In genomic region chr2:39107724-39108273, GRCh38 we compare ENCODE assay signal across 13 cellular contexts. TPM values are rescaled to one million over a fixed set of nuclear protein-coding genes. Genes with fewer than 3 reads are reported as not detected.
DNase-seq lines count a peak whose midpoint lies in the region; FAIRE-seq and TF ChIP-seq lines count a peak whose summit lies in the region.
"Had no signal": no experiment of that assay in that cellular context is flagged by ENCODE, and none has a peak within 500 bp of the region (broad histone marks: within the 10 kb centered on the region; RNA-seq: fewer than 3 reads in every experiment).

No MANE protein-coding gene starts in this region.

- DNase-seq in activated naive CD8-positive, alpha-beta T cell treated with anti-CD3 and anti-CD28 coated beads for 36 hours: no peak
- DNase-seq in NCI-H510A (lab: John Stamatoyannopoulos, UW): peak; percentile 8
- no peak for DNase-seq in bronchial epithelial cell (ENCODE audit: low read depth)
- no peak for DNase-seq in type B pancreatic cell (ENCODE audit: extremely low spot score, unreplicated experiment)
- DNase-seq in COLO829 (ENCODE audit: low spot score): no peak
- DNase-seq in cerebellar nuclear complex (lab: John Stamatoyannopoulos, UW): no peak
- no peak for DNase-seq in activated effector memory CD4-positive, alpha-beta T cell treated with anti-CD3 and anti-CD28 coated beads, Interleukin-2, amount 50 U/mL, for 16 hours
- DNase-seq: brain microvascular endothelial cell, HFFc6, T-helper 9 cell had no signal

- no peak overlapping the region for H3K4me3 ChIP-seq in bronchial epithelial cell (ENCODE audit: low read depth, low read length)
- H3K4me3 ChIP-seq: right atrium auricular region, tibial nerve had no signal

- no peaks in the 10 kb centered on the region for H3K27me3 ChIP-seq in bronchial epithelial cell (ENCODE audit: control insufficient read depth, insufficient read depth, low read length)
- H3K27me3 ChIP-seq: brain microvascular endothelial cell, right atrium auricular region, tibial nerve had no signal

- TF ChIP-seq CTCF in bronchial epithelial cell (IDR thresholded peaks at IDR 0.05; ENCODE audit: insufficient read depth, low read length, severe bottlenecking): no peak
- TF ChIP-seq CTCF in type B pancreatic cell (conservative IDR thresholded peaks at IDR 0.05): no peak

- peak overlapping the region; percentile 7 for H3K27ac Mint-ChIP-seq in activated naive CD8-positive, alpha-beta T cell
- H3K27ac Mint-ChIP-seq in activated naive CD8-positive, alpha-beta T cell treated with anti-CD3 and anti-CD28 coated beads for 36 hours: no peak overlapping the region
- H3K27ac Mint-ChIP-seq in type B pancreatic cell: peak overlapping the region; percentile 39

- peak; percentile 7 for FAIRE-seq in bronchial epithelial cell (lab: Jason Lieb, UNC)

- H3K36me3 ChIP-seq in bronchial epithelial cell (ENCODE audit: control insufficient read depth, insufficient read depth, low read length): no peaks in the 10 kb centered on the region
- H3K36me3 ChIP-seq: right atrium auricular region had no signal

- no peaks in the 10 kb centered on the region for H3K9me3 Mint-ChIP-seq in activated naive CD8-positive, alpha-beta T cell (ENCODE audit: low read depth)
- no peaks in the 10 kb centered on the region for H3K9me3 Mint-ChIP-seq in activated naive CD8-positive, alpha-beta T cell treated with anti-CD3 and anti-CD28 coated beads for 36 hours
- no peaks in the 10 kb centered on the region for H3K9me3 Mint-ChIP-seq in type B pancreatic cell
- H3K9me3 Mint-ChIP-seq: HFFc6 had no signal

- H3K36me3 Mint-ChIP-seq in activated naive CD8-positive, alpha-beta T cell: peaks cover 14% of the 10 kb centered on the region
- peaks cover 27% of the 10 kb centered on the region for H3K36me3 Mint-ChIP-seq in activated naive CD8-positive, alpha-beta T cell treated with anti-CD3 and anti-CD28 coated beads for 36 hours
- peaks cover 8% of the 10 kb centered on the region for H3K36me3 Mint-ChIP-seq in type B pancreatic cell

- H3K4me3 Mint-ChIP-seq in activated naive CD8-positive, alpha-beta T cell: no peak overlapping the region
- no peak overlapping the region for H3K4me3 Mint-ChIP-seq in activated naive CD8-positive, alpha-beta T cell treated with anti-CD3 and anti-CD28 coated beads for 36 hours
- peak overlapping the region; percentile 3 for H3K4me3 Mint-ChIP-seq in type B pancreatic cell
- H3K4me3 Mint-ChIP-seq: HFFc6 had no signal

- H3K27me3 Mint-ChIP-seq in activated naive CD8-positive, alpha-beta T cell: no peaks in the 10 kb centered on the region
- no peaks in the 10 kb centered on the region for H3K27me3 Mint-ChIP-seq in activated naive CD8-positive, alpha-beta T cell treated with anti-CD3 and anti-CD28 coated beads for 36 hours
- H3K27me3 Mint-ChIP-seq in type B pancreatic cell: no peaks in the 10 kb centered on the region

- peaks cover 64% of the 10 kb centered on the region for H3K4me1 Mint-ChIP-seq in activated naive CD8-positive, alpha-beta T cell (ENCODE audit: low read depth)
- H3K4me1 Mint-ChIP-seq in activated naive CD8-positive, alpha-beta T cell treated with anti-CD3 and anti-CD28 coated beads for 36 hours: peaks cover 44% of the 10 kb centered on the region
- peaks cover 20% of the 10 kb centered on the region for H3K4me1 Mint-ChIP-seq in type B pancreatic cell (ENCODE audit: unreplicated experiment)

RNA-seq across cellular contexts. Expression of gene SOS1, which starts 13.1 kb away (rescaled TPM):
- total RNA-seq in activated naive CD8-positive, alpha-beta T cell treated with anti-CD3 and anti-CD28 coated beads for 36 hours: 10 to 100 TPM; 36.3 to 41.3 TPM
- total RNA-seq in bronchial epithelial cell (8.2 and 12.3 TPM in 2 replicates), type B pancreatic cell (ENCODE audit: low replicate concordance) (54.2 and 63.8 TPM in 2 replicates)
